Comparison of ENCODE assay signal across 8 cellular contexts in genomic region chr17:44124118-44124438, GRCh38. TPM values are rescaled to one million over a fixed set of nuclear protein-coding genes. Genes with fewer than 3 reads are reported as not detected.
DNase-seq lines count a peak whose midpoint lies in the region; ATAC-seq and TF ChIP-seq lines count a peak whose summit lies in the region.

No MANE protein-coding gene starts in this region.

- no peak for ATAC-seq in GM21447 (IDR thresholded peaks at IDR 0.05; ENCODE audit: unreplicated experiment)

- no peaks in the 10 kb centered on the region for H3K9me3 Mint-ChIP-seq in nephron progenitor cell

- DNase-seq in BE2C (no peak), MG63 (no peak), nephron progenitor cell (no peak), islet precursor cell (no peak), NCI-H2196 (lab: John Stamatoyannopoulos, UW; ENCODE audit: unreplicated experiment) (no peak), G401 (ENCODE audit: low spot score) (no peak)

- no peak overlapping the region for H3K27ac Mint-ChIP-seq in nephron progenitor cell

- H3K27me3 Mint-ChIP-seq in nephron progenitor cell (ENCODE audit: low read depth, poor library complexity): peaks cover 17% of the 10 kb centered on the region

- H3K27ac ChIP-seq in ectodermal cell (ENCODE audit: insufficient read depth, low read depth, low read length, poor library complexity, severe bottlenecking): peak overlapping the region; percentile 44

- TF ChIP-seq CTCF in BE2C (IDR thresholded peaks at IDR 0.05; ENCODE audit: low read depth, low read length): no peak
- no peak for TF ChIP-seq CTCF in nephron progenitor cell (IDR thresholded peaks at IDR 0.05)

- H3K4me3 ChIP-seq in BE2C (ENCODE audit: low read depth, low read length) (peak overlapping the region; percentile 65), MG63 (peak overlapping the region; percentile 61), ectodermal cell (ENCODE audit: insufficient read depth, low read depth, low read length) (peak overlapping the region; percentile 77)

- H3K4me3 Mint-ChIP-seq in nephron progenitor cell: peak overlapping the region; percentile 92

- peaks cover 16% of the 10 kb centered on the region for H3K4me1 ChIP-seq in BE2C
- H3K4me1 ChIP-seq in ectodermal cell (ENCODE audit: control insufficient read depth, insufficient read depth, low read length): peaks cover 19% of the 10 kb centered on the region

- H3K4me1 Mint-ChIP-seq in nephron progenitor cell: peaks cover 41% of the 10 kb centered on the region

- H3K27me3 ChIP-seq in BE2C (no peaks in the 10 kb centered on the region), MG63 (no peaks in the 10 kb centered on the region), ectodermal cell (ENCODE audit: control insufficient read depth, insufficient read depth, low read length, poor library complexity, severe bottlenecking) (no peaks in the 10 kb centered on the region)

- in situ Hi-C loops in G401 (cut with HindIII; ENCODE audit: low sequenced_read_pairs): no loop called here

- H3K36me3 Mint-ChIP-seq in nephron progenitor cell (ENCODE audit: low read depth): no peaks in the 10 kb centered on the region

- H3K9me3 ChIP-seq in BE2C (no peaks in the 10 kb centered on the region), MG63 (no peaks in the 10 kb centered on the region), ectodermal cell (ENCODE audit: control insufficient read depth, low read length) (no peaks in the 10 kb centered on the region)

- H3K36me3 ChIP-seq in BE2C (no peaks in the 10 kb centered on the region), MG63 (no peaks in the 10 kb centered on the region), ectodermal cell (ENCODE audit: control insufficient read depth, insufficient read depth, low read length) (no peaks in the 10 kb centered on the region)

- WGBS in ectodermal cell, 2 experiments: 20% methylated on average over 7 of the region's 8 CpGs

RNA-seq across cellular contexts. Expression of gene HDAC5, which starts 0.6 kb away (rescaled TPM):
- 179 TPM for polyA plus RNA-seq in BE2C (2012; ENCODE audit: insufficient read depth, insufficient read length, low read depth)
- 31.9 and 50.4 TPM in 2 replicates for total RNA-seq in MG63 (2014; rRNA removed; shearing (Covaris generic); ENCODE audit: low replicate concordance)
- polyA plus RNA-seq in ectodermal cell (2013, experiment 1 of 4): 68.9 TPM
- 81.9 TPM for polyA plus RNA-seq in ectodermal cell (2013, experiment 2 of 4)
- polyA plus RNA-seq in ectodermal cell (2013, experiment 3 of 4): 71.9 TPM
- 81.7 TPM for polyA plus RNA-seq in ectodermal cell (2013, experiment 4 of 4)
- 65.5 and 70.6 TPM in 2 replicates for total RNA-seq in G401 (2014; rRNA removed; shearing (Covaris generic))

RNA-seq across cellular contexts. Expression of gene HROB, which starts 17.7 kb away (rescaled TPM):
- polyA plus RNA-seq in BE2C (2012; ENCODE audit: insufficient read depth, insufficient read length, low read depth): 2.1 TPM
- total RNA-seq in MG63 (2014; rRNA removed; shearing (Covaris generic); ENCODE audit: low replicate concordance): 3.8 and 6.5 TPM in 2 replicates
- polyA plus RNA-seq in ectodermal cell (2013, experiment 1 of 4): 13.3 TPM
- 15.9 TPM for polyA plus RNA-seq in ectodermal cell (2013, experiment 2 of 4)
- polyA plus RNA-seq in ectodermal cell (2013, experiment 3 of 4): 11.8 TPM
- polyA plus RNA-seq in ectodermal cell (2013, experiment 4 of 4): 12.0 TPM
- 7.6 and 9.9 TPM in 2 replicates for total RNA-seq in G401 (2014; rRNA removed; shearing (Covaris generic))

RNA-seq across cellular contexts. Expression of gene ASB16, which starts 46.4 kb away (rescaled TPM):
- 2.3 TPM for polyA plus RNA-seq in BE2C (2012; ENCODE audit: insufficient read depth, insufficient read length, low read depth)
- not detected in 2 replicates for total RNA-seq in MG63 (2014; rRNA removed; shearing (Covaris generic); ENCODE audit: low replicate concordance)
- not detected for polyA plus RNA-seq in ectodermal cell (2013, experiment 1 of 4)
- 0.18 TPM for polyA plus RNA-seq in ectodermal cell (2013, experiment 2 of 4)
- not detected for polyA plus RNA-seq in ectodermal cell (2013, experiment 3 of 4)
- polyA plus RNA-seq in ectodermal cell (2013, experiment 4 of 4): 0.20 TPM
- not detected in 2 replicates for total RNA-seq in G401 (2014; rRNA removed; shearing (Covaris generic))

RNA-seq across cellular contexts. Expression of gene G6PC3, which starts 53.5 kb away (rescaled TPM):
- polyA plus RNA-seq in BE2C (2012; ENCODE audit: insufficient read depth, insufficient read length, low read depth): 92.3 TPM
- 9.4 and 22.8 TPM in 2 replicates for total RNA-seq in MG63 (2014; rRNA removed; shearing (Covaris generic); ENCODE audit: low replicate concordance)
- polyA plus RNA-seq in ectodermal cell (2013, experiment 1 of 4): 118 TPM
- 110 TPM for polyA plus RNA-seq in ectodermal cell (2013, experiment 2 of 4)
- 102 TPM for polyA plus RNA-seq in ectodermal cell (2013, experiment 3 of 4)
- 111 TPM for polyA plus RNA-seq in ectodermal cell (2013, experiment 4 of 4)
- 18.6 and 23.2 TPM in 2 replicates for total RNA-seq in G401 (2014; rRNA removed; shearing (Covaris generic))

RNA-seq across cellular contexts. Expression of gene LSM12, which starts 57.6 kb away (rescaled TPM):
- polyA plus RNA-seq in BE2C (2012; ENCODE audit: insufficient read depth, insufficient read length, low read depth): 48.8 TPM
- total RNA-seq in MG63 (2014; rRNA removed; shearing (Covaris generic); ENCODE audit: low replicate concordance): 107 and 128 TPM in 2 replicates
- 76.3 TPM for polyA plus RNA-seq in ectodermal cell (2013, experiment 1 of 4)
- polyA plus RNA-seq in ectodermal cell (2013, experiment 2 of 4): 74.7 TPM
- polyA plus RNA-seq in ectodermal cell (2013, experiment 3 of 4): 56.0 TPM
- polyA plus RNA-seq in ectodermal cell (2013, experiment 4 of 4): 60.3 TPM
- total RNA-seq in G401 (2014; rRNA removed; shearing (Covaris generic)): 93.5 and 116 TPM in 2 replicates
